In the genomic region with DNA sequence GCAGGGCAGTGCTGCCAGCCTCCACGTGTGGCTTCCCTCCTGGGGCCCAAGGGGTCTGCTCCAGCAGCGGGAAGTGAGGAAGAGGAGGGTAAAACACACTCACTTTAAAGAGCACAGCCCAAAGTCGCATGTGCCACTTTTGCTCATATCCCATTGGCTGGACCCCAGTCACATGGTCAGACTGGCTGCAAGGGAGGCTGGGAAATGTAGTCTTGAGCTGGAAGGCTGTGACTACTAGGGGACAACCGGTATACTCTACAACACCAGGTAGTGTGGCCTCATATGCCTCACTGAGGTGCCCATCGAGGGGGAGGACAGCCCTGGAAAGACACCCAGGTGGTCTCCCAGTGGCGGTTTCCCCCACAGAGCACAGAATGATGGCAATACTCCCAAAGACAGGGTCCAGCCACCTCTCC, we compare ENCODE assay signal across 9 cellular contexts. TPM values are rescaled to one million over a fixed set of nuclear protein-coding genes. Genes with fewer than 3 reads are reported as not detected.
DNase-seq lines count a peak whose midpoint lies in the region; ATAC-seq and TF ChIP-seq lines count a peak whose summit lies in the region.
"Had no signal": no experiment of that assay in that cellular context is flagged by ENCODE, and none has a peak within 500 bp of the region (broad histone marks: within the 10 kb centered on the region; RNA-seq: fewer than 3 reads in every experiment).

No MANE protein-coding gene starts in this region.

- H3K36me3 ChIP-seq in right atrium auricular region (no peaks in the 10 kb centered on the region), SJCRH30 (no peaks in the 10 kb centered on the region), adipocyte (ENCODE audit: control insufficient read depth, insufficient read depth, low read length, severe bottlenecking) (no peaks in the 10 kb centered on the region)

- H3K4me1 ChIP-seq in right atrium auricular region (no peaks in the 10 kb centered on the region), SJCRH30 (no peaks in the 10 kb centered on the region), adipocyte (ENCODE audit: control insufficient read depth, insufficient read depth, low read length) (no peaks in the 10 kb centered on the region)

- ATAC-seq in Right ventricle myocardium inferior: peak; percentile 62

- H3K4me3 ChIP-seq in right atrium auricular region (no peak overlapping the region), SJCRH30 (no peak overlapping the region), adipocyte (ENCODE audit: low read length) (no peak overlapping the region)
- H3K4me3 ChIP-seq: skin epidermis had no signal

- no peaks in the 10 kb centered on the region for H3K9me3 ChIP-seq in right atrium auricular region
- H3K9me3 ChIP-seq in SJCRH30 (replicated peaks): peaks cover 4% of the 10 kb centered on the region; the same call in 1 of the 2 replicates
- no peaks in the 10 kb centered on the region for H3K9me3 ChIP-seq in adipocyte (ENCODE audit: control insufficient read depth, low read length)

- no peak for DNase-seq in Right ventricle myocardium inferior (ENCODE audit: missing footprints)
- DNase-seq in right atrium auricular region (ENCODE audit: low spot score): no peak
- peak; percentile 47 to 69 for DNase-seq in SJCRH30
- peak; percentile 56 for DNase-seq in adipocyte (ENCODE audit: low read depth)
- DNase-seq in hepatic stellate cell (ENCODE audit: low spot score): peak; percentile 73
- DNase-seq in stimulated activated CD4-positive, alpha-beta T cell treated with anti-CD3 and anti-CD28 coated beads, Interleukin-1b, Interleukin-23, amount 100 ng/mL, for 24 hours (ENCODE audit: low read depth in 4 of 4, low spot score in 1 of 4): peak in 3 of 4 experiments; percentile 11 to 25 (median 20)
- DNase-seq in NCI-H345 treated with DMSO at 0.1 percent for 48 hours (lab: John Stamatoyannopoulos, UW; ENCODE audit: unreplicated experiment): no peak
- no peak for DNase-seq in GF-D8 (lab: John Stamatoyannopoulos, UW)

- H3K27me3 ChIP-seq in right atrium auricular region (no peaks in the 10 kb centered on the region), SJCRH30 (peaks cover 11% of the 10 kb centered on the region), adipocyte (replicated peaks; ENCODE audit: control insufficient read depth, insufficient read depth, low read length) (peaks cover 23% of the 10 kb centered on the region)

- no peak for TF ChIP-seq CTCF in right atrium auricular region (IDR thresholded peaks at IDR 0.05)

- no peak overlapping the region for H3K9ac ChIP-seq in adipocyte (ENCODE audit: low read length)

- intact Hi-C loops in Right ventricle myocardium inferior (cut with DNase I): no loop called here

- no peak overlapping the region for H3K27ac ChIP-seq in right atrium auricular region
- no peak overlapping the region for H3K27ac ChIP-seq in SJCRH30
- H3K27ac ChIP-seq: skin epidermis had no signal

RNA-seq across cellular contexts. Expression of gene CAMK2N1, which starts 45.2 kb away (rescaled TPM):
- total RNA-seq in Right ventricle myocardium inferior (11.8 TPM), right atrium auricular region (10 to 100 TPM in 1 of 2 donors, 1 to 10 TPM in 1; 5.3 to 13.4 TPM)
- 4.7 and 6.2 TPM in 2 replicates for total RNA-seq in SJCRH30 (2014; rRNA removed; shearing (Covaris generic))

Comparison
In these comparisons a context has a peak if more than half of its experiments do, and no peak if none do; other contexts are left out.
1. DNase-seq: peak in SJCRH30 (2 of 2), adipocyte (single experiment), hepatic stellate cell (single experiment) and stimulated activated CD4-positive, alpha-beta T cell treated with anti-CD3 and anti-CD28 coated beads, Interleukin-1b, Interleukin-23, amount 100 ng/mL, for 24 hours (3 of 4); none in Right ventricle myocardium inferior (single experiment), right atrium auricular region (single experiment), NCI-H345 treated with DMSO at 0.1 percent for 48 hours (single experiment) and GF-D8 (single experiment).